Comparison of ENCODE assay signal across 8 cellular contexts in the genomic region with DNA sequence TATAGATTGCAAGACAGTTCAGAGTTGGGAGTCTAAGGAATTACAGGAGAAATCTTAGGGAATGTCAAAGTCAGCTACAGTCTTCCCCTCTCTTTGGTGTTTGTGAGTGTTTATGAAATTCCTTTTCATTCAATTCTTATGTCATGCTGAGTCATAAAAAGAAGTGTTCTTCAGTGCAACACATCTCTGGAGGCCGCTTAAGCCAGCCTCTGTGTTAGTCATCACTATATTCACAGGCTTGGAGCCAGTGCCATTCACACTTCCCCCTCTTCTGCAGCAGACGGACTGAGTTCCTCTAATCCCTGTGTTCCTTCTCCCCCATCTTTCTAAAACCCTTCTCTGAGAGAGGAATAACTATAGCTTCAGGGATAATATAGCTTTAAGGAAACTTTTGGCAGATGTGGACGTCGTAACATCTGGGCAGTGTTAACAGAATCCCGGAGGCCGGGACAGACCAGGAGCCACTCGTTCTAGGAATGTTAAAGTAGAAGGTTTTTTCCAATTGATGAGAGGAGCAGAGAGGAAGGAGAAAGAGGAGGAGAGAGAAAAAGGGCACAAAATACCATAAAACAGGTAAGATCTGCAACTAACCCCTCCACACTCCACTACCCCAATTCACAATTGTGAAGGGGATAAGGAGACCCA. TPM values are rescaled to one million over a fixed set of nuclear protein-coding genes. Genes with fewer than 3 reads are reported as not detected.
DNase-seq lines count a peak whose midpoint lies in the region; ATAC-seq and TF ChIP-seq lines count a peak whose summit lies in the region.

A gene with protein sequence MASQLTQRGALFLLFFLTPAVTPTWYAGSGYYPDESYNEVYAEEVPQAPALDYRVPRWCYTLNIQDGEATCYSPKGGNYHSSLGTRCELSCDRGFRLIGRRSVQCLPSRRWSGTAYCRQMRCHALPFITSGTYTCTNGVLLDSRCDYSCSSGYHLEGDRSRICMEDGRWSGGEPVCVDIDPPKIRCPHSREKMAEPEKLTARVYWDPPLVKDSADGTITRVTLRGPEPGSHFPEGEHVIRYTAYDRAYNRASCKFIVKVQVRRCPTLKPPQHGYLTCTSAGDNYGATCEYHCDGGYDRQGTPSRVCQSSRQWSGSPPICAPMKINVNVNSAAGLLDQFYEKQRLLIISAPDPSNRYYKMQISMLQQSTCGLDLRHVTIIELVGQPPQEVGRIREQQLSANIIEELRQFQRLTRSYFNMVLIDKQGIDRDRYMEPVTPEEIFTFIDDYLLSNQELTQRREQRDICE (plus strand): TSS at position 257 of the 645 bp plus-strand sequence. CDS start 2,124 bp downstream, outside the sequence.

- H3K9me3 ChIP-seq in esophagus muscularis mucosa (no peaks in the 10 kb centered on the region), prostate gland (no peaks in the 10 kb centered on the region)

- TF ChIP-seq EP300 in esophagus muscularis mucosa (IDR thresholded peaks at IDR 0.05), result no peak

- no peak for TF ChIP-seq POLR2A in esophagus muscularis mucosa (IDR thresholded peaks at IDR 0.05; ENCODE audit: low read depth)
- TF ChIP-seq POLR2A in prostate gland (IDR thresholded peaks at IDR 0.05), result peak; percentile 18

- DNase-seq in ELF-1 (ENCODE audit: low read depth, low spot score), result peak; percentile 39
- DNase-seq in NCI-H460 (ENCODE audit: extremely low read depth, low read depth), result peak; percentile 74
- DNase-seq in esophagus muscularis mucosa (ENCODE audit: extremely low spot score), result no peak
- no peak for DNase-seq in prostate gland (ENCODE audit: low spot score)
- no peak for DNase-seq in occipital lobe (lab: John Stamatoyannopoulos, UW)

- 29% methylated on average over 7 of the region's 7 CpGs for WGBS in esophagus muscularis mucosa
- 32% methylated on average over 7 of the region's 7 CpGs for WGBS in prostate gland

- intact Hi-C loops in esophagus muscularis mucosa (cut with DNase I), result no loop called here
- intact Hi-C loops in prostate gland (cut with DNase I), result no loop called here

- no peaks in the 10 kb centered on the region for H3K36me3 ChIP-seq in esophagus muscularis mucosa
- no peaks in the 10 kb centered on the region for H3K36me3 ChIP-seq in prostate gland

- peak within 1 kb of the TSS; percentile 61 to 77 (median 62) for H3K27ac ChIP-seq in esophagus muscularis mucosa (replicated peaks in 1 of 4)
- H3K27ac ChIP-seq in prostate gland, result no peak within 1 kb of the TSS

- peaks cover 0 to 22% (median 7%) of the 10 kb centered on the region in 4 donors for H3K4me1 ChIP-seq in esophagus muscularis mucosa
- no peaks in the 10 kb centered on the region for H3K4me1 ChIP-seq in prostate gland (replicated peaks)

- H3K4me3 ChIP-seq in esophagus muscularis mucosa (peak within 1 kb of the TSS; percentile 34 to 52 (median 39)), prostate gland (no peak within 1 kb of the TSS)

- no peak for TF ChIP-seq CTCF in esophagus muscularis mucosa (IDR thresholded peaks at IDR 0.05)
- TF ChIP-seq CTCF in prostate gland (IDR thresholded peaks at IDR 0.05), result no peak

- ATAC-seq in GM18861 (IDR thresholded peaks at IDR 0.05; ENCODE audit: unreplicated experiment), result no peak
- no peak for ATAC-seq in GM19397 (IDR thresholded peaks at IDR 0.05; ENCODE audit: unreplicated experiment)
- no peak for ATAC-seq in HG02763 (IDR thresholded peaks at IDR 0.05; ENCODE audit: unreplicated experiment)

- H3K27me3 ChIP-seq in esophagus muscularis mucosa (no peaks in the 10 kb centered on the region), prostate gland (replicated peaks; ENCODE audit: insufficient read depth) (no peaks in the 10 kb centered on the region)

RNA-seq across cellular contexts. Expression of the gene that starts here (rescaled TPM):
- total RNA-seq in NCI-H460 (2014; rRNA removed; shearing (Covaris generic)), result 34.8 and 39.8 TPM in 2 replicates
- polyA plus RNA-seq in NCI-H460 (2014; cell fraction: nucleus; rRNA removed), result 49.6 and 93.9 TPM in 2 replicates
- total RNA-seq in esophagus muscularis mucosa, result 10 to 100 TPM; 29.8 to 57.3 (median 39.6) TPM
- total RNA-seq in prostate gland, result 1 to 10 TPM; 4.8 to 5.1 TPM
- total RNA-seq in occipital lobe, result 1.2 TPM

Comparison
In these comparisons a context has a peak if more than half of its experiments do, and no peak if none do; other contexts are left out.
1. DNase-seq: peak in ELF-1 (single experiment) and NCI-H460 (single experiment); none in esophagus muscularis mucosa (single experiment), prostate gland (single experiment) and occipital lobe (single experiment).
2. H3K27ac ChIP-seq: peak in esophagus muscularis mucosa (4 of 4); none in prostate gland (0 of 2).
3. H3K4me3 ChIP-seq: peak in esophagus muscularis mucosa (4 of 4); none in prostate gland (0 of 2).